9 cellular contexts compared by ENCODE assay signal in genomic region chr3:126487151-126487771, GRCh38. TPM values are rescaled to one million over a fixed set of nuclear protein-coding genes. Genes with fewer than 3 reads are reported as not detected.
DNase-seq lines count a peak whose midpoint lies in the region; ATAC-seq and TF ChIP-seq lines count a peak whose summit lies in the region.
"Had no signal": no experiment of that assay in that cellular context is flagged by ENCODE, and none has a peak within 500 bp of the region (broad histone marks: within the 10 kb centered on the region; RNA-seq: fewer than 3 reads in every experiment).

No MANE protein-coding gene starts in this region.

- no peaks in the 10 kb centered on the region for H3K36me3 Mint-ChIP-seq in activated T-helper 1 cell treated with anti-CD3 and anti-CD28 coated beads, Interleukin-12 subunit alpha, Interleukin-12 subunit beta, Interleukin-2, Interleukin-4 antibody, amounts not matched to agents 30 ng/mL and 10 ng/mL and 1 ng/mL, durations not matched to agents 14 hours and 24 hours and 36 hours (ENCODE audit: low read depth)

- H3K4me3 Mint-ChIP-seq in activated T-helper 1 cell treated with anti-CD3 and anti-CD28 coated beads, Interleukin-12 subunit alpha, Interleukin-12 subunit beta, Interleukin-2, Interleukin-4 antibody, amounts not matched to agents 30 ng/mL and 10 ng/mL and 1 ng/mL, durations not matched to agents 14 hours and 24 hours and 36 hours = no peak overlapping the region
- H3K4me3 Mint-ChIP-seq: dendritic cell treated with granulocyte-macrophage colony-stimulating factor and Interleukin-4, amounts not matched to agents 40 ng/mL and 50 ng/mL, for 4 days had no signal

- peaks cover 11% of the 10 kb centered on the region for H3K4me1 Mint-ChIP-seq in activated T-helper 1 cell treated with anti-CD3 and anti-CD28 coated beads, Interleukin-12 subunit alpha, Interleukin-12 subunit beta, Interleukin-2, Interleukin-4 antibody, amounts not matched to agents 30 ng/mL and 10 ng/mL and 1 ng/mL, durations not matched to agents 14 hours and 24 hours and 36 hours (ENCODE audit: low read depth)

- peak overlapping the region; percentile 72 for H3K27ac Mint-ChIP-seq in activated T-helper 1 cell treated with anti-CD3 and anti-CD28 coated beads, Interleukin-12 subunit alpha, Interleukin-12 subunit beta, Interleukin-2, Interleukin-4 antibody, amounts not matched to agents 30 ng/mL and 10 ng/mL and 1 ng/mL, durations not matched to agents 14 hours and 24 hours and 36 hours
- H3K27ac Mint-ChIP-seq: dendritic cell treated with granulocyte-macrophage colony-stimulating factor and Interleukin-4, amounts not matched to agents 40 ng/mL and 50 ng/mL, for 4 days had no signal

- no peak for ATAC-seq in HG03457 (IDR thresholded peaks at IDR 0.05; ENCODE audit: unreplicated experiment)
- no peak for ATAC-seq in HG02642 (IDR thresholded peaks at IDR 0.05; ENCODE audit: poor library complexity, unreplicated experiment)
- ATAC-seq in GM19328 (IDR thresholded peaks at IDR 0.05; ENCODE audit: unreplicated experiment) = no peak

- H3K4me3 ChIP-seq in AG10803 (ENCODE audit: low read length) = no peak overlapping the region

- DNase-seq in AG10803 (ENCODE audit: low read depth) (peak; percentile 12), KG1 (lab: John Stamatoyannopoulos, UW) (peak; percentile 55), islet precursor cell (peak; percentile 78)
- no peak for DNase-seq in activated T-helper 1 cell treated with anti-CD3 and anti-CD28 coated beads, Interleukin-12 subunit alpha, Interleukin-12 subunit beta, Interleukin-2, Interleukin-4 antibody, amounts not matched to agents 30 ng/mL and 10 ng/mL and 1 ng/mL, durations not matched to agents 14 hours and 24 hours and 36 hours (ENCODE audit: low spot score)
- DNase-seq in activated effector memory CD4-positive, alpha-beta T cell treated with Interleukin-2 at 50 U/mL for 16 hours = no peak

- peaks cover 2% of the 10 kb centered on the region for H3K27me3 Mint-ChIP-seq in activated T-helper 1 cell treated with anti-CD3 and anti-CD28 coated beads, Interleukin-12 subunit alpha, Interleukin-12 subunit beta, Interleukin-2, Interleukin-4 antibody, amounts not matched to agents 30 ng/mL and 10 ng/mL and 1 ng/mL, durations not matched to agents 14 hours and 24 hours and 36 hours (ENCODE audit: insufficient read depth)

- intact Hi-C loops in activated T-helper 1 cell treated with anti-CD3 and anti-CD28 coated beads, Interleukin-12 subunit alpha, Interleukin-12 subunit beta, Interleukin-2, Interleukin-4 antibody, amounts not matched to agents 30 ng/mL and 10 ng/mL and 1 ng/mL, durations not matched to agents 14 hours and 24 hours and 36 hours (cut with micrococcal nuclease) = no loop called here

- H3K9me3 Mint-ChIP-seq in activated T-helper 1 cell treated with anti-CD3 and anti-CD28 coated beads, Interleukin-12 subunit alpha, Interleukin-12 subunit beta, Interleukin-2, Interleukin-4 antibody, amounts not matched to agents 30 ng/mL and 10 ng/mL and 1 ng/mL, durations not matched to agents 14 hours and 24 hours and 36 hours = no peaks in the 10 kb centered on the region
- H3K9me3 Mint-ChIP-seq: dendritic cell treated with granulocyte-macrophage colony-stimulating factor and Interleukin-4, amounts not matched to agents 40 ng/mL and 50 ng/mL, for 4 days had no signal

- peak; percentile 20; the same call in 1 of the 2 replicates for TF ChIP-seq CTCF in AG10803 (conservative IDR thresholded peaks at IDR 0.05; ENCODE audit: low read length)

RNA-seq across cellular contexts. Expression of gene ZXDC, which starts 11.6 kb away (rescaled TPM):
- 29.2 and 29.4 TPM in 2 replicates for total RNA-seq in activated T-helper 1 cell treated with anti-CD3 and anti-CD28 coated beads, Interleukin-12 subunit alpha, Interleukin-12 subunit beta, Interleukin-2, Interleukin-4 antibody, amounts not matched to agents 30 ng/mL and 10 ng/mL and 1 ng/mL, durations not matched to agents 14 hours and 24 hours and 36 hours

RNA-seq across cellular contexts. Expression of gene UROC1, which starts 30.3 kb away (rescaled TPM):
- total RNA-seq in activated T-helper 1 cell treated with anti-CD3 and anti-CD28 coated beads, Interleukin-12 subunit alpha, Interleukin-12 subunit beta, Interleukin-2, Interleukin-4 antibody, amounts not matched to agents 30 ng/mL and 10 ng/mL and 1 ng/mL, durations not matched to agents 14 hours and 24 hours and 36 hours = not detected in 2 replicates

RNA-seq across cellular contexts. Expression of gene CHST13, which starts 36.7 kb away (rescaled TPM):
- not detected in 2 replicates for total RNA-seq in activated T-helper 1 cell treated with anti-CD3 and anti-CD28 coated beads, Interleukin-12 subunit alpha, Interleukin-12 subunit beta, Interleukin-2, Interleukin-4 antibody, amounts not matched to agents 30 ng/mL and 10 ng/mL and 1 ng/mL, durations not matched to agents 14 hours and 24 hours and 36 hours

Comparison
In these comparisons a context has a peak if more than half of its experiments do, and no peak if none do; other contexts are left out.
1. DNase-seq: peak in AG10803 (single experiment), KG1 (single experiment) and islet precursor cell (single experiment); none in activated T-helper 1 cell treated with anti-CD3 and anti-CD28 coated beads, Interleukin-12 subunit alpha, Interleukin-12 subunit beta, Interleukin-2, Interleukin-4 antibody, amounts not matched to agents 30 ng/mL and 10 ng/mL and 1 ng/mL, durations not matched to agents 14 hours and 24 hours and 36 hours (single experiment) and activated effector memory CD4-positive, alpha-beta T cell treated with Interleukin-2 at 50 U/mL for 16 hours (single experiment).